ENCODE assay signal across 20 cellular contexts in genomic region chr12:86414201-86414600, GRCh38.
"Had no signal": no experiment of that assay in that cellular context is flagged by ENCODE, and none has a peak within 500 bp of the region (broad histone marks: within the 10 kb centered on the region; RNA-seq: fewer than 3 reads in every experiment).

No MANE protein-coding gene starts in this region.

- FAIRE-seq: endothelial cell of umbilical vein, islet of Langerhans, keratinocyte had no signal

- H3K9me3 ChIP-seq: colonic mucosa, gastrocnemius medialis had no signal

- H3K36me3 ChIP-seq: colonic mucosa, esophagus muscularis mucosa, gastrocnemius medialis, heart right ventricle, left lung, lower lobe of right lung had no signal

- H3K4me1 ChIP-seq: colonic mucosa, esophagus muscularis mucosa, foreskin keratinocyte, gastrocnemius medialis, heart right ventricle, left lung, lower lobe of right lung had no signal

- H3K4me3 ChIP-seq: colonic mucosa, esophagus muscularis mucosa, gastrocnemius medialis, heart right ventricle, left lung, lower lobe of right lung, mucosa of descending colon had no signal

- ATAC-seq: foreskin keratinocyte, gastrocnemius medialis, heart right ventricle, left cardiac atrium, left lung, left ventricle myocardium superior, lower lobe of right lung, mucosa of descending colon had no signal

- DNase-seq: colonic mucosa; cortex of kidney; effector CD8-positive, alpha-beta T cell; foreskin keratinocyte; gastrocnemius medialis; glutamatergic neuron; head of caudate nucleus; heart right ventricle; hippocampal formation; left cardiac atrium; left lung; left ventricle myocardium superior; lower lobe of right lung; mesenchymal stem cell; mucosa of descending colon; naive B cell had no signal

- H3K27ac ChIP-seq: colonic mucosa, esophagus muscularis mucosa, foreskin keratinocyte, gastrocnemius medialis, heart right ventricle, left lung, lower lobe of right lung had no signal

- H3K27me3 ChIP-seq: colonic mucosa, esophagus muscularis mucosa, foreskin keratinocyte, gastrocnemius medialis, heart right ventricle, left lung had no signal
